In the genomic region with DNA sequence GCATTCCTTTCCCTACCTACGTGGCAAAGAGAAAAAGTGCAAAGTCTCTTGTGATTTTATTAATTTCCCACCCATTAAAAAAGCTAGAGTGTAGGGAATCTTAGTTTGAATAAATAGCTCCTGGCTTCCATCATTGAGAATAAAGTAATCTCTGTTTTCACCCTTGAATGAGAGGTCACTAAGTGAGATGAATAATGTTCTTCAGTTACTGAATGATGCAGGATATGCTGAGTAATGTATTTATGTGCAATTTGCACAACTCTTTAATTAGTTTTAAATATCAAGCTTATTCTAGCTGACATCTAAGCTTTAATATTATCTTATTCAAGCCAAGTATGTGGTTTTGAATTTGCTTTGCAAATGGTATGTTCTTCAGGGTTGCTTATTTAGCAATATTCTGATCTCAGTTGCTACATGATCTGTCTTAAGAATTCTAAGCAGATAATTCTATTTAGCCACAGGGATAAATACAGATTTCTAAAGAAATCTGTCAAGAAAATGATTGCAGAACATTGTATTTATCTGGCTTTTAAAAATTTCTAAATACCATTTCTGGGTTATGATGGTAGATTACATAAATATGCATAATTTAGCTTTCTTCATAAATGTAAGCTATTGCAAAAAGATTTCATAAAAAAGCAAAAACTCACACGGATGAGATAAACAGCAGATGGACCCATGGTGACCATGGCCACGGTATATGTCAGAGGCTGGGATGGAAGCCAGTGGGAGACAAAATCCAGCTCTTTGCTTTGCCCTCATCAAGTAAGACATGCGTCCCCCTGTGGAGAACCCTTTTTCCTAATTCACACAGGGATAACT, we compare ENCODE assay signal across 22 cellular contexts.
DNase-seq lines count a peak whose midpoint lies in the region; ATAC-seq and TF ChIP-seq lines count a peak whose summit lies in the region.
"Had no signal": no experiment of that assay in that cellular context is flagged by ENCODE, and none has a peak within 500 bp of the region (broad histone marks: within the 10 kb centered on the region; RNA-seq: fewer than 3 reads in every experiment).

No MANE protein-coding gene starts in this region.

- peak; percentile 59 for ATAC-seq in WTC11
- no peak for ATAC-seq in heart left ventricle
- ATAC-seq in HG03196 (IDR thresholded peaks at IDR 0.05; ENCODE audit: unreplicated experiment): no peak
- ATAC-seq: psoas muscle, upper lobe of right lung had no signal

- H3K27ac Mint-ChIP-seq in WTC11: peak overlapping the region; percentile 50; the same call in 1 of the 2 replicates
- H3K27ac Mint-ChIP-seq: activated naive CD8-positive, alpha-beta T cell; HFFc6 had no signal

- no peak overlapping the region for H4K8ac ChIP-seq in trophoblast cell (ENCODE audit: low read depth, low read length)

- H3K27ac ChIP-seq in trophoblast cell (ENCODE audit: low read depth, low read length) (no peak overlapping the region), heart left ventricle (peak overlapping the region in 1 of 12 donors; percentile 19)
- H3K27ac ChIP-seq: C4-2B, psoas muscle, upper lobe of right lung had no signal

- no peak overlapping the region for H2BK120ac ChIP-seq in trophoblast cell (ENCODE audit: insufficient read depth, low read length, poor library complexity)

- H3K4me1 ChIP-seq in trophoblast cell (ENCODE audit: control insufficient read depth in 1 of 2, insufficient read depth in 2 of 2, low read length in 2 of 2) (no peaks in the 10 kb centered on the region), heart left ventricle (no peaks in the 10 kb centered on the region)
- H3K4me1 ChIP-seq: psoas muscle, upper lobe of right lung had no signal

- H4K12ac ChIP-seq in trophoblast cell (ENCODE audit: low read depth, low read length): no peak overlapping the region

- no peak overlapping the region for H2BK5ac ChIP-seq in trophoblast cell (ENCODE audit: low read depth, low read length, poor library complexity)

- intact Hi-C loops in heart left ventricle (cut with DNase I): no loop called here

- H3K27me3 ChIP-seq in trophoblast cell (ENCODE audit: insufficient read depth, low read length) (no peaks in the 10 kb centered on the region), heart left ventricle (no peaks in the 10 kb centered on the region)
- H3K27me3 ChIP-seq: upper lobe of right lung had no signal

- H3K79me1 ChIP-seq in trophoblast cell (ENCODE audit: low read length): no peaks in the 10 kb centered on the region

- H3K27me3 Mint-ChIP-seq in WTC11 (ENCODE audit: low read depth): no peaks in the 10 kb centered on the region
- H3K27me3 Mint-ChIP-seq: activated naive CD8-positive, alpha-beta T cell had no signal

- TF ChIP-seq POLR2A in heart left ventricle (IDR thresholded peaks at IDR 0.05): no peak

- H3K9me3 ChIP-seq in trophoblast cell (ENCODE audit: insufficient read depth, low read depth, low read length) (no peaks in the 10 kb centered on the region), heart left ventricle (no peaks in the 10 kb centered on the region)
- H3K9me3 ChIP-seq: psoas muscle, upper lobe of right lung had no signal

- POLR2A ChIA-PET in WTC11 (lab: Charles Lee): no interaction called here

- H3K9ac ChIP-seq in trophoblast cell (ENCODE audit: low read length): no peak overlapping the region

- no CpG with 5 or more reads among the region's 4 CpGs for WGBS in trophoblast cell (ENCODE audit: extremely low coverage, insufficient coverage, insufficient read length)
- WGBS in heart left ventricle, 4 donors: 57 to 66% (median 62%) methylated on average over 4 of the region's 4 CpGs

- H3K4me3 ChIP-seq in fibroblast of pulmonary artery (replicated peaks; ENCODE audit: low read depth, low read length) (no peak overlapping the region), trophoblast cell (ENCODE audit: low read depth, low read length) (no peak overlapping the region), heart left ventricle (no peak overlapping the region)
- H3K4me3 ChIP-seq: psoas muscle, skin epidermis, upper lobe of right lung had no signal

- peaks cover 73% of the 10 kb centered on the region for H3K4me1 Mint-ChIP-seq in WTC11

- H2AFZ ChIP-seq in trophoblast cell (ENCODE audit: insufficient read depth, low read length, poor library complexity): no peak overlapping the region

- H3K4ac ChIP-seq in trophoblast cell (ENCODE audit: low read depth, low read length): no peak overlapping the region

- peaks cover 33% of the 10 kb centered on the region for H3K36me3 Mint-ChIP-seq in WTC11
- H3K36me3 Mint-ChIP-seq: activated naive CD8-positive, alpha-beta T cell had no signal

- no peak overlapping the region for H3K14ac ChIP-seq in trophoblast cell (ENCODE audit: low read length)

- no peak overlapping the region for H4K91ac ChIP-seq in trophoblast cell (ENCODE audit: low read depth, low read length)

- CTCF ChIA-PET in WTC11 (lab: Charles Lee): interaction anchor here (0.6 kb wide), 1 partner anchor 97 kb away, joined by 3 read pairs; no protein-coding TSS in a partner anchor

- H3K4me3 Mint-ChIP-seq in WTC11: peak overlapping the region; percentile 18; the same call in 1 of the 2 replicates
- H3K4me3 Mint-ChIP-seq: activated naive CD8-positive, alpha-beta T cell; HFFc6 had no signal

- no peaks in the 10 kb centered on the region for H3K79me2 ChIP-seq in trophoblast cell (ENCODE audit: control insufficient read depth, insufficient read depth, low read length, poor library complexity)

- H3K36me3 ChIP-seq in trophoblast cell (ENCODE audit: control insufficient read depth in 1 of 2, insufficient read depth in 2 of 2, low read length in 2 of 2) (no peaks in the 10 kb centered on the region), heart left ventricle (no peaks in the 10 kb centered on the region)
- H3K36me3 ChIP-seq: upper lobe of right lung had no signal

- H3K9me3 Mint-ChIP-seq in WTC11: peaks cover 28% of the 10 kb centered on the region

- no peak for TF ChIP-seq CTCF in WTC11 (IDR thresholded peaks at IDR 0.05)
- no peak for TF ChIP-seq CTCF in fibroblast of pulmonary artery (IDR thresholded peaks at IDR 0.05; ENCODE audit: low read length, missing control alignments)
- TF ChIP-seq CTCF in heart left ventricle (IDR thresholded peaks at IDR 0.05): no peak

- no peak overlapping the region for H3K18ac ChIP-seq in trophoblast cell (ENCODE audit: low read length)

- DNase-seq in COLO829 (ENCODE audit: low spot score) (peak; percentile 71), WTC11 (ENCODE audit: low spot score) (no peak), fibroblast of pulmonary artery (ENCODE audit: low read depth) (peak; percentile 19), trophoblast cell (peak; percentile 27 to 75), NCI-H526 (lab: John Stamatoyannopoulos, UW) (no peak), heart left ventricle (no peak), EL (no peak)
- DNase-seq: activated CD8-positive, alpha-beta memory T cell treated with anti-CD3 and anti-CD28 coated beads, Interleukin-2, amount 50 U/mL, for 48 hours; Calu3; cerebellar nuclear complex; HFFc6; kidney; MM.1S; NCI-H1417; NCI-H2081; psoas muscle; Right ventricle myocardium superior; upper lobe of right lung had no signal

- H2AK5ac ChIP-seq in trophoblast cell (ENCODE audit: low read length): no peak overlapping the region

- H3K23ac ChIP-seq in trophoblast cell (ENCODE audit: low read length): no peak overlapping the region

- H2BK12ac ChIP-seq in trophoblast cell (ENCODE audit: low read length): no peak overlapping the region

- no peak overlapping the region for H3K4me2 ChIP-seq in trophoblast cell (ENCODE audit: low read length)

TF ChIP-seq in WTC11, 78 proteins besides CTCF, POLR2A, EP300 and RAD21 (continues in another document):
- TF ChIP-seq ZNF121 (CRISPR knock-in tag; IDR thresholded peaks at IDR 0.05) (no peak), RELA (CRISPR knock-in tag; IDR thresholded peaks at IDR 0.05; ENCODE audit: borderline replicate concordance) (no peak), AR (CRISPR knock-in tag; IDR thresholded peaks at IDR 0.05) (no peak), GABPB1 (CRISPR knock-in tag; IDR thresholded peaks at IDR 0.05) (no peak), MLX (CRISPR knock-in tag; IDR thresholded peaks at IDR 0.05) (no peak)
- TF ChIP-seq, protein P1, sequence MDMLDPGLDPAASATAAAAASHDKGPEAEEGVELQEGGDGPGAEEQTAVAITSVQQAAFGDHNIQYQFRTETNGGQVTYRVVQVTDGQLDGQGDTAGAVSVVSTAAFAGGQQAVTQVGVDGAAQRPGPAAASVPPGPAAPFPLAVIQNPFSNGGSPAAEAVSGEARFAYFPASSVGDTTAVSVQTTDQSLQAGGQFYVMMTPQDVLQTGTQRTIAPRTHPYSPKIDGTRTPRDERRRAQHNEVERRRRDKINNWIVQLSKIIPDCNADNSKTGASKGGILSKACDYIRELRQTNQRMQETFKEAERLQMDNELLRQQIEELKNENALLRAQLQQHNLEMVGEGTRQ (CRISPR knock-in tag; IDR thresholded peaks at IDR 0.05): no peak

Comparison
In these comparisons a context has a peak if more than half of its experiments do, and no peak if none do; other contexts are left out.
1. DNase-seq: peak in COLO829 (single experiment), fibroblast of pulmonary artery (single experiment) and trophoblast cell (2 of 2); none in WTC11 (single experiment), NCI-H526 (0 of 2), heart left ventricle (0 of 5) and EL (single experiment).